17 cellular contexts compared by ENCODE assay signal in genomic region chr11:68414457-68415221, GRCh38.
"Had no signal": no experiment of that assay in that cellular context is flagged by ENCODE, and none has a peak within 500 bp of the region (broad histone marks: within the 10 kb centered on the region; RNA-seq: fewer than 3 reads in every experiment).

No MANE protein-coding gene starts in this region.

- H3K27ac Mint-ChIP-seq: nephron had no signal

- H3K4me3 ChIP-seq: esophagus squamous epithelium, right atrium auricular region had no signal

- FAIRE-seq: astrocyte, endometrium, TTC549 had no signal

- H3K4me3 Mint-ChIP-seq: nephron, type B pancreatic cell had no signal

- H3K27ac ChIP-seq: right atrium auricular region had no signal

- H3K27me3 Mint-ChIP-seq: type B pancreatic cell had no signal

- H3K9me3 Mint-ChIP-seq: nephron, type B pancreatic cell had no signal

- DNase-seq: activated CD4-positive, alpha-beta T cell treated with anti-CD3 and anti-CD28 coated beads, Interleukin-2, amount 50 U/mL, for 1 hour; activated CD4-positive, CD25-positive, alpha-beta regulatory T cell; activated naive CD4-positive, alpha-beta T cell; activated T-cell treated with anti-CD3 and anti-CD28 coated beads for 4 hours; esophagus squamous epithelium; glutamatergic neuron; kidney glomerular epithelial cell; nucleus accumbens; stimulated activated CD4-positive, alpha-beta T cell treated with anti-CD3 and anti-CD28 coated beads, Interleukin-2, amount 100 ng/mL, for 48 hours; stimulated activated naive CD4-positive, alpha-beta T cell treated with Interleukin-2 at 50 U/mL for 16 hours; SW 1271 had no signal

- H3K4me1 ChIP-seq: right atrium auricular region had no signal

- H3K9me3 ChIP-seq: esophagus squamous epithelium, right atrium auricular region had no signal

- H3K27me3 ChIP-seq: esophagus squamous epithelium, right atrium auricular region had no signal
